In genomic region chr3:96814581-96815567, GRCh38 we compare ENCODE assay signal across 8 cellular contexts. TPM values are rescaled to one million over a fixed set of nuclear protein-coding genes. Genes with fewer than 3 reads are reported as not detected.
A peak's percentile ranks its signal among the peaks of the same experiment; 100 is the strongest.
DNase-seq lines count a peak whose midpoint lies in the region; ATAC-seq and TF ChIP-seq lines count a peak whose summit lies in the region.

EPHA6 (plus strand) TSS chr3:96814594.

- H3K27ac Mint-ChIP-seq in natural killer cell: no peak within 1 kb of the TSS
- H3K27ac Mint-ChIP-seq in natural killer cell treated with Interleukin-12 subunit alpha and Interleukin-12 subunit beta and Interleukin-15 and Interleukin-18, amount 100 ng/mL, for 72 hours: no peak within 1 kb of the TSS

- H3K27me3 ChIP-seq in body of pancreas (no peaks in the 10 kb centered on the region), left lung (peaks cover 20 to 72% of the 10 kb centered on the region in 2 donors), tibial artery (peaks cover 0 to 6% of the 10 kb centered on the region in 2 donors)

- peak within 1 kb of the TSS; percentile 5 to 64 for H3K4me3 ChIP-seq in body of pancreas
- peak within 1 kb of the TSS; percentile 40 to 48 for H3K4me3 ChIP-seq in left lung
- peak within 1 kb of the TSS; percentile 55 to 61 for H3K4me3 ChIP-seq in tibial artery

- H3K36me3 Mint-ChIP-seq in natural killer cell: no peaks in the 10 kb centered on the region
- H3K36me3 Mint-ChIP-seq in natural killer cell treated with Interleukin-12 subunit alpha and Interleukin-12 subunit beta and Interleukin-15 and Interleukin-18, amount 100 ng/mL, for 72 hours: peaks cover 4% of the 10 kb centered on the region

- WGBS in body of pancreas, 2 donors: 2 to 4% methylated on average over 40 to 56 of the region's 56 CpGs

- TF ChIP-seq CTCF in natural killer cell (IDR thresholded peaks at IDR 0.05): no peak
- no peak for TF ChIP-seq CTCF in body of pancreas (IDR thresholded peaks at IDR 0.05)
- no peak for TF ChIP-seq CTCF in left lung (IDR thresholded peaks at IDR 0.05)
- no peak for TF ChIP-seq CTCF in tibial artery (IDR thresholded peaks at IDR 0.05)

- H3K9me3 ChIP-seq in body of pancreas (no peaks in the 10 kb centered on the region), left lung (no peaks in the 10 kb centered on the region), tibial artery (no peaks in the 10 kb centered on the region)

- H3K4me1 Mint-ChIP-seq in natural killer cell: peaks cover 0 to 5% of the 10 kb centered on the region in 2 donors
- peaks cover 0 to 4% of the 10 kb centered on the region in 2 donors for H3K4me1 Mint-ChIP-seq in natural killer cell treated with Interleukin-12 subunit alpha and Interleukin-12 subunit beta and Interleukin-15 and Interleukin-18, amount 100 ng/mL, for 72 hours (ENCODE audit: low read depth in 2 of 2)

- peak within 1 kb of the TSS; percentile 40 for H3K4me3 Mint-ChIP-seq in natural killer cell
- H3K4me3 Mint-ChIP-seq in natural killer cell treated with Interleukin-12 subunit alpha and Interleukin-12 subunit beta and Interleukin-15 and Interleukin-18, amount 100 ng/mL, for 72 hours: no peak within 1 kb of the TSS

- H3K9me3 Mint-ChIP-seq in natural killer cell: peaks cover 4 to 11% of the 10 kb centered on the region in 2 donors
- H3K9me3 Mint-ChIP-seq in natural killer cell treated with Interleukin-12 subunit alpha and Interleukin-12 subunit beta and Interleukin-15 and Interleukin-18, amount 100 ng/mL, for 72 hours: peaks cover 5% of the 10 kb centered on the region

- no peak for DNase-seq in natural killer cell
- no peak for DNase-seq in natural killer cell treated with Interleukin-12 subunit alpha and Interleukin-12 subunit beta and Interleukin-15 and Interleukin-18, amount 100 ng/mL, for 72 hours (ENCODE audit: low spot score)
- DNase-seq in body of pancreas: peak in 2 of 4 donors; percentile 12 to 15
- peak in 1 of 2 donors; percentile 53 for DNase-seq in left lung
- DNase-seq in tibial artery: peak in 1 of 2 donors; percentile 54
- DNase-seq in KG1 (lab: John Stamatoyannopoulos, UW): no peak
- no peak for DNase-seq in stimulated activated naive CD4-positive, alpha-beta T cell (lab: John Stamatoyannopoulos, UW)

- TF ChIP-seq POLR2A in body of pancreas (IDR thresholded peaks at IDR 0.05): no peak

- H3K36me3 ChIP-seq in body of pancreas (replicated peaks in 1 of 2; ENCODE audit: insufficient read depth in 1 of 2, low read depth in 2 of 2) (no peaks in the 10 kb centered on the region), left lung (no peaks in the 10 kb centered on the region), tibial artery (no peaks in the 10 kb centered on the region)

- H3K4me1 ChIP-seq in body of pancreas (peaks cover 31% of the 10 kb centered on the region), left lung (peaks cover 0 to 19% of the 10 kb centered on the region in 2 donors), tibial artery (peaks cover 0 to 30% (median 17%) of the 10 kb centered on the region in 4 donors)

- intact Hi-C loops in natural killer cell (cut with micrococcal nuclease): no loop called here
- intact Hi-C loops in body of pancreas (cut with DNase I): no loop called here
- intact Hi-C loops in left lung (cut with DNase I): no loop called here
- intact Hi-C loops in tibial artery (cut with DNase I; ENCODE audit: low total_unique reads): no loop called here

- peaks cover 16 to 24% of the 10 kb centered on the region in 2 donors for H3K27me3 Mint-ChIP-seq in natural killer cell (ENCODE audit: low read depth in 2 of 2)
- peaks cover 12 to 17% of the 10 kb centered on the region in 2 donors for H3K27me3 Mint-ChIP-seq in natural killer cell treated with Interleukin-12 subunit alpha and Interleukin-12 subunit beta and Interleukin-15 and Interleukin-18, amount 100 ng/mL, for 72 hours

- H3K27ac ChIP-seq in body of pancreas (peak within 1 kb of the TSS in 3 of 4 donors; percentile 8 to 51 (median 39)), left lung (no peak within 1 kb of the TSS), tibial artery (peak within 1 kb of the TSS; percentile 57 to 60)

- ATAC-seq in natural killer cell (no peak), body of pancreas (no peak), left lung (no peak), HG02938 (IDR thresholded peaks at IDR 0.05; ENCODE audit: unreplicated experiment) (no peak)
- no peak for ATAC-seq in natural killer cell treated with Interleukin-12 subunit alpha and Interleukin-12 subunit beta and Interleukin-15 and Interleukin-18, amount 100 ng/mL, for 72 hours

RNA-seq across cellular contexts. Expression of gene EPHA6, which starts in this region (rescaled TPM):
- total RNA-seq in natural killer cell (not detected), body of pancreas (1 to 10 TPM in 1 of 2 donors, under 1 TPM in 1; 0.52 to 2.0 TPM), left lung (under 1 TPM; 0.23 to 0.26 TPM)
- total RNA-seq in natural killer cell treated with Interleukin-12 subunit alpha and Interleukin-12 subunit beta and Interleukin-15 and Interleukin-18, amount 100 ng/mL, for 72 hours: not detected

Comparison
In these comparisons a context has a peak if more than half of its experiments do, and no peak if none do; other contexts are left out.
1. H3K27ac ChIP-seq: peak in body of pancreas (3 of 4) and tibial artery (2 of 2); none in left lung (0 of 2).
2. Peak in every context shown above with its lines, with median percentiles within 50 percentile points of each other: H3K4me3 ChIP-seq.